1 cellular context compared by ENCODE assay signal in genomic region chr7:121334376-121334775, GRCh38.
TF ChIP-seq lines count a peak whose summit lies in the region.

No MANE protein-coding gene starts in this region.

TF ChIP-seq in HepG2, 621 proteins besides CTCF, POLR2A, EP300 and RAD21 (continued from another document):
- no peak for TF ChIP-seq GMEB2 (CRISPR knock-in tag; IDR thresholded peaks at IDR 0.05; ENCODE audit: low read depth)
- TF ChIP-seq, protein P1, sequence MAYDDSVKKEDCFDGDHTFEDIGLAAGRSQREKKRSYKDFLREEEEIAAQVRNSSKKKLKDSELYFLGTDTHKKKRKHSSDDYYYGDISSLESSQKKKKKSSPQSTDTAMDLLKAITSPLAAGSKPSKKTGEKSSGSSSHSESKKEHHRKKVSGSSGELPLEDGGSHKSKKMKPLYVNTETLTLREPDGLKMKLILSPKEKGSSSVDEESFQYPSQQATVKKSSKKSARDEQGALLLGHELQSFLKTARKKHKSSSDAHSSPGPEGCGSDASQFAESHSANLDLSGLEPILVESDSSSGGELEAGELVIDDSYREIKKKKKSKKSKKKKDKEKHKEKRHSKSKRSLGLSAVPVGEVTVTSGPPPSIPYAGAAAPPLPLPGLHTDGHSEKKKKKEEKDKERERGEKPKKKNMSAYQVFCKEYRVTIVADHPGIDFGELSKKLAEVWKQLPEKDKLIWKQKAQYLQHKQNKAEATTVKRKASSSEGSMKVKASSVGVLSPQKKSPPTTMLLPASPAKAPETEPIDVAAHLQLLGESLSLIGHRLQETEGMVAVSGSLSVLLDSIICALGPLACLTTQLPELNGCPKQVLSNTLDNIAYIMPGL (CRISPR knock-in tag; IDR thresholded peaks at IDR 0.05; ENCODE audit: borderline replicate concordance in 1 of 2, low read depth in 1 of 2) = no peak
